8 cellular contexts compared by ENCODE assay signal in genomic region chr4:108978066-108978465, GRCh38.
"Had no signal": no experiment of that assay in that cellular context is flagged by ENCODE, and none has a peak within 500 bp of the region (broad histone marks: within the 10 kb centered on the region; RNA-seq: fewer than 3 reads in every experiment).

No MANE protein-coding gene starts in this region.

- H3K4me3 ChIP-seq: GM23248, HAP-1 had no signal

- H3K9me3 ChIP-seq: HAP-1 had no signal

- DNase-seq: GM23248, GOT3, H7, HFFc6 had no signal

- H3K9ac ChIP-seq: GM23248 had no signal

- H3K27ac ChIP-seq: GM23248, HL-60 had no signal

- H2AFZ ChIP-seq: GM23248 had no signal

- H3K4me1 ChIP-seq: HAP-1 had no signal

- H3K36me3 ChIP-seq: HAP-1 had no signal

- ATAC-seq: HCT116, HepG2 had no signal
